In genomic region chr7:74453321-74454011, GRCh38 we compare ENCODE assay signal across 8 cellular contexts. TPM values are rescaled to one million over a fixed set of nuclear protein-coding genes. Genes with fewer than 3 reads are reported as not detected.
DNase-seq lines count a peak whose midpoint lies in the region; ATAC-seq and TF ChIP-seq lines count a peak whose summit lies in the region.

TSS of gene GTF2IRD1 (plus strand) at chr7:74453906. CDS start at chr7:74508081, 54,175 bp downstream.

- H3K27ac ChIP-seq in SJSA1: peak within 1 kb of the TSS; percentile 61
- H3K27ac ChIP-seq in neural progenitor cell: peak within 1 kb of the TSS; percentile 71
- H3K27ac ChIP-seq in tibial artery: peak within 1 kb of the TSS; percentile 90 to 94

- H3K9me3 Mint-ChIP-seq in activated naive CD4-positive, alpha-beta T cell treated with anti-CD3 and anti-CD28 coated beads, Interleukin-2, amount 50 U/mL, for 72 hours: no peaks in the 10 kb centered on the region
- H3K9me3 Mint-ChIP-seq in neural progenitor cell: no peaks in the 10 kb centered on the region

- peaks cover 5% of the 10 kb centered on the region for H3F3A ChIP-seq in neural progenitor cell (ENCODE audit: low read depth)

- no peaks in the 10 kb centered on the region for H3K27me3 ChIP-seq in MG63
- H3K27me3 ChIP-seq in SJSA1 (replicated peaks): no peaks in the 10 kb centered on the region
- H3K27me3 ChIP-seq in neural progenitor cell: no peaks in the 10 kb centered on the region
- H3K27me3 ChIP-seq in tibial artery: no peaks in the 10 kb centered on the region

- ATAC-seq in activated naive CD4-positive, alpha-beta T cell treated with anti-CD3 and anti-CD28 coated beads, Interleukin-2, amount 50 U/mL, for 72 hours: peak; percentile 9 to 53
- ATAC-seq in HG03159 (IDR thresholded peaks at IDR 0.05; ENCODE audit: unreplicated experiment): no peak

- H3K4me2 ChIP-seq in neural progenitor cell: peak within 1 kb of the TSS; percentile 93

- H3K4me3 ChIP-seq in MG63: peak within 1 kb of the TSS; percentile 63
- H3K4me3 ChIP-seq in SJSA1: peak within 1 kb of the TSS; percentile 70
- peak within 1 kb of the TSS; percentile 81 for H3K4me3 ChIP-seq in neural progenitor cell
- H3K4me3 ChIP-seq in tibial artery: peak within 1 kb of the TSS; percentile 81 to 87

- H3K27me3 Mint-ChIP-seq in neural progenitor cell (ENCODE audit: insufficient read depth, low read depth): peaks cover 11% of the 10 kb centered on the region

- peak; percentile 70 for DNase-seq in EL
- peak; percentile 91 for DNase-seq in MG63
- DNase-seq in SJSA1 (ENCODE audit: low read depth in 1 of 2, low spot score in 2 of 2): peak; percentile 40 to 84
- DNase-seq in activated naive CD4-positive, alpha-beta T cell treated with anti-CD3 and anti-CD28 coated beads, Interleukin-2, amount 50 U/mL, for 72 hours (ENCODE audit: low spot score in 2 of 2): peak; percentile 45 to 57
- peak; percentile 60 for DNase-seq in globus pallidus (ENCODE audit: low spot score)
- peak; percentile 91 for DNase-seq in neural progenitor cell (ENCODE audit: low spot score)
- peak; percentile 83 to 91 for DNase-seq in tibial artery

- peak within 1 kb of the TSS; percentile 84 for H3K4me3 Mint-ChIP-seq in neural progenitor cell

- peaks cover 41% of the 10 kb centered on the region for H4K20me1 ChIP-seq in neural progenitor cell (ENCODE audit: low read depth)

- H3K36me3 ChIP-seq in MG63 (no peaks in the 10 kb centered on the region), SJSA1 (peaks cover 7% of the 10 kb centered on the region; the same call in 1 of the 2 replicates), neural progenitor cell (no peaks in the 10 kb centered on the region), tibial artery (no peaks in the 10 kb centered on the region)

- H3K9me3 ChIP-seq in MG63: no peaks in the 10 kb centered on the region
- no peaks in the 10 kb centered on the region for H3K9me3 ChIP-seq in SJSA1 (replicated peaks)
- H3K9me3 ChIP-seq in neural progenitor cell (ENCODE audit: low read depth): no peaks in the 10 kb centered on the region
- no peaks in the 10 kb centered on the region for H3K9me3 ChIP-seq in tibial artery

- H2AFZ ChIP-seq in neural progenitor cell (replicated peaks): peak within 1 kb of the TSS; percentile 30

- H3K27ac Mint-ChIP-seq in activated naive CD4-positive, alpha-beta T cell treated with anti-CD3 and anti-CD28 coated beads, Interleukin-2, amount 50 U/mL, for 72 hours: peak within 1 kb of the TSS; percentile 93 to 94
- H3K27ac Mint-ChIP-seq in neural progenitor cell: peak within 1 kb of the TSS; percentile 66

- peak within 1 kb of the TSS; percentile 87 for H3K9ac ChIP-seq in neural progenitor cell

- H3K36me3 Mint-ChIP-seq in activated naive CD4-positive, alpha-beta T cell treated with anti-CD3 and anti-CD28 coated beads, Interleukin-2, amount 50 U/mL, for 72 hours: no peaks in the 10 kb centered on the region
- peaks cover 9% of the 10 kb centered on the region for H3K36me3 Mint-ChIP-seq in neural progenitor cell

- TF ChIP-seq CTCF in neural progenitor cell (IDR thresholded peaks at IDR 0.05): no peak
- no peak for TF ChIP-seq CTCF in tibial artery (IDR thresholded peaks at IDR 0.05)

- intact Hi-C loops in tibial artery (cut with DNase I; ENCODE audit: low total_unique reads): loop anchor here (2.0 to 10.0 kb wide), 2 partner anchors 27 to 201 kb away; partner anchors contain the start of gene GTF2I

- H3K79me2 ChIP-seq in neural progenitor cell (ENCODE audit: low read depth): peaks cover 52% of the 10 kb centered on the region

- H3K4me1 ChIP-seq in SJSA1 (replicated peaks): peaks cover 12% of the 10 kb centered on the region
- H3K4me1 ChIP-seq in neural progenitor cell: peaks cover 5% of the 10 kb centered on the region
- H3K4me1 ChIP-seq in tibial artery: peaks cover 0 to 28% (median 20%) of the 10 kb centered on the region in 4 donors

- H3K4me1 Mint-ChIP-seq in neural progenitor cell: peaks cover 18% of the 10 kb centered on the region

RNA-seq across cellular contexts. Expression of gene GTF2IRD1, which starts in this region (rescaled TPM):
- 9.9 and 12.5 TPM in 2 replicates for total RNA-seq in MG63 (2014; rRNA removed; shearing (Covaris generic); ENCODE audit: low replicate concordance)
- 9.9 and 21.2 TPM in 2 replicates for total RNA-seq in SJSA1 (2014; rRNA removed; shearing (Covaris generic))
- total RNA-seq in activated naive CD4-positive, alpha-beta T cell treated with anti-CD3 and anti-CD28 coated beads, Interleukin-2, amount 50 U/mL, for 72 hours: 1 to 10 TPM; 1.7 to 6.4 TPM
- 25.6 and 48.5 TPM in 2 replicates for total RNA-seq in neural progenitor cell (ENCODE audit: low replicate concordance)
